In genomic region chr7:23298885-23299769, GRCh38 we compare ENCODE assay signal across 8 cellular contexts. TPM values are rescaled to one million over a fixed set of nuclear protein-coding genes. Genes with fewer than 3 reads are reported as not detected.
DNase-seq lines count a peak whose midpoint lies in the region; ATAC-seq and TF ChIP-seq lines count a peak whose summit lies in the region.

Gene MALSU1 (plus strand): TSS chr7:23299339. CDS start chr7:23299353, 14 bp downstream.

- no peaks in the 10 kb centered on the region for H3K9me3 ChIP-seq in spleen

- peak within 1 kb of the TSS; percentile 54 to 91 (median 89) for H3K27ac ChIP-seq in spleen

- H3K36me3 ChIP-seq in spleen = peaks cover 0 to 35% (median 4%) of the 10 kb centered on the region in 6 donors

- peak in 1 of 3 donors; percentile 77 for TF ChIP-seq POLR2A in spleen (IDR thresholded peaks at IDR 0.05)

- H3K4me1 ChIP-seq in spleen = peaks cover 18 to 62% (median 42%) of the 10 kb centered on the region in 6 donors

- intact Hi-C loops in spleen (cut with DNase I; ENCODE audit: low total_unique reads) = no loop called here

- H3K4me3 ChIP-seq in spleen = peak within 1 kb of the TSS; percentile 69 to 97 (median 82)

- peak in 2 of 11 experiments; percentile 10 to 18 for TF ChIP-seq CTCF in spleen (IDR thresholded peaks at IDR 0.05 in 8 of 11, conservative IDR thresholded peaks at IDR 0.05 in 3 of 11)

- no peaks in the 10 kb centered on the region for H3K27me3 ChIP-seq in spleen (replicated peaks in 1 of 7)

- peak; percentile 99 for ATAC-seq in GM19023 (IDR thresholded peaks at IDR 0.05; ENCODE audit: unreplicated experiment)
- peak; percentile 99 for ATAC-seq in HG03280 (IDR thresholded peaks at IDR 0.05; ENCODE audit: unreplicated experiment)

- 1 to 3% (median 2%) methylated on average over 28 to 59 of the region's 59 CpGs for WGBS in spleen, 5 donors

- peak; percentile 96 for DNase-seq in AG08396 (ENCODE audit: low spot score)
- peak; percentile 94 for DNase-seq in NCI-H345 treated with DMSO at 0.1 percent for 48 hours (lab: John Stamatoyannopoulos, UW; ENCODE audit: unreplicated experiment)
- peak; percentile 92 to 95 (median 94) for DNase-seq in activated CD4-positive, CD25-positive, alpha-beta regulatory T cell (lab: John Stamatoyannopoulos, UW)
- peak; percentile 93 for DNase-seq in central memory CD4-positive, alpha-beta T cell
- DNase-seq in inferior parietal cortex (ENCODE audit: extremely low spot score) = peak; percentile 98
- peak; percentile 99 for DNase-seq in spleen

RNA-seq across cellular contexts. Expression of gene MALSU1, which starts in this region (rescaled TPM):
- 10 to 100 TPM; 26.5 to 49.8 (median 36.2) TPM for total RNA-seq in spleen
- 10 to 100 TPM; 18.3 to 34.2 (median 28.3) TPM for polyA plus RNA-seq in spleen

Comparison
In these comparisons a context has a peak if more than half of its experiments do, and no peak if none do; other contexts are left out.
1. Peak in every context shown above with its lines: DNase-seq, ATAC-seq, H3K4me3 ChIP-seq and H3K27ac ChIP-seq.